In the genomic region with DNA sequence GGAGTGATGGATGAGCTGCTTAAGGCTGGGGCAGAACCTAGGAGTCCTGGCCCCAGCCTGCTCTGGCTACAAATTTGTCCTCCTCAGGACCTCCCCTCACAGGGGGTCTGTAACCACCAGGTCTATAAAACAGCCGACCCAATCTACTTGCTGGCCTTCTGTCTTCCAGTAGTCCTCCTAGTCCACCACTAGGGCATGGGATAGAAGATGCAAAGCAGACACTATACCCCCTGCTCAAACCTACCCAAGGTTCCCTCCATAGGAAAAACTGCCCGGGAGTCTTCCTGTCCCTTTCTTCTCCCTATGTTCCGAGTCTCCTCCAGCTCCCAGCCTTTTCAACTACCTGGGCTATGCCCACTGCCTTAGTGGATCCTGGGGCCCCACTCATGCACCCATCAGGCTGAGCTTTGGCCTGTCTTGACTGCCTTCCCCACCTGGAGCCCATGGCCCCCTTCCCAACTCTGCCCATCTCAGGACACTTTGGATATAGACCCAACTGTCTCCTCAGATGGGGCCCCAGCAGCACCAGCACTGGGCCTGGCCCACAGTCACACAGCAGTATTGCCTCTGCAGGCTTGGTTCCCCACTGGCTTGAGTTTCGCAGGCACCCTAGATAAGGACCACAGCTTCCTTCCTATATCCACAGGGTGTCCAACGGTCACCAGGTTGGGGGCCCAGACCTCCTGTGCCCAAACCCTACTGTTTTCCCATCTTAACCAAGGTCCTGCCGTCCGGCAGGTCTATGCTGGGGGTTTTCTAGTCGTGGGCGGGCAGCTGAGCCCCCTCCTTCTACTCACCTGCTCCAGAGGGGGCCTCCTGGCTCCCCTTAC, we compare ENCODE assay signal across 1 cellular context.
TF ChIP-seq lines count a peak whose summit lies in the region.

No MANE protein-coding gene starts in this region.

TF ChIP-seq in GM23338, 12 proteins besides CTCF, POLR2A, EP300 and RAD21 (continued from another document):
- TF ChIP-seq, protein P1, sequence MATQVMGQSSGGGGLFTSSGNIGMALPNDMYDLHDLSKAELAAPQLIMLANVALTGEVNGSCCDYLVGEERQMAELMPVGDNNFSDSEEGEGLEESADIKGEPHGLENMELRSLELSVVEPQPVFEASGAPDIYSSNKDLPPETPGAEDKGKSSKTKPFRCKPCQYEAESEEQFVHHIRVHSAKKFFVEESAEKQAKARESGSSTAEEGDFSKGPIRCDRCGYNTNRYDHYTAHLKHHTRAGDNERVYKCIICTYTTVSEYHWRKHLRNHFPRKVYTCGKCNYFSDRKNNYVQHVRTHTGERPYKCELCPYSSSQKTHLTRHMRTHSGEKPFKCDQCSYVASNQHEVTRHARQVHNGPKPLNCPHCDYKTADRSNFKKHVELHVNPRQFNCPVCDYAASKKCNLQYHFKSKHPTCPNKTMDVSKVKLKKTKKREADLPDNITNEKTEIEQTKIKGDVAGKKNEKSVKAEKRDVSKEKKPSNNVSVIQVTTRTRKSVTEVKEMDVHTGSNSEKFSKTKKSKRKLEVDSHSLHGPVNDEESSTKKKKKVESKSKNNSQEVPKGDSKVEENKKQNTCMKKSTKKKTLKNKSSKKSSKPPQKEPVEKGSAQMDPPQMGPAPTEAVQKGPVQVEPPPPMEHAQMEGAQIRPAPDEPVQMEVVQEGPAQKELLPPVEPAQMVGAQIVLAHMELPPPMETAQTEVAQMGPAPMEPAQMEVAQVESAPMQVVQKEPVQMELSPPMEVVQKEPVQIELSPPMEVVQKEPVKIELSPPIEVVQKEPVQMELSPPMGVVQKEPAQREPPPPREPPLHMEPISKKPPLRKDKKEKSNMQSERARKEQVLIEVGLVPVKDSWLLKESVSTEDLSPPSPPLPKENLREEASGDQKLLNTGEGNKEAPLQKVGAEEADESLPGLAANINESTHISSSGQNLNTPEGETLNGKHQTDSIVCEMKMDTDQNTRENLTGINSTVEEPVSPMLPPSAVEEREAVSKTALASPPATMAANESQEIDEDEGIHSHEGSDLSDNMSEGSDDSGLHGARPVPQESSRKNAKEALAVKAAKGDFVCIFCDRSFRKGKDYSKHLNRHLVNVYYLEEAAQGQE (IDR thresholded peaks at IDR 0.05; ENCODE audit: unreplicated experiment) = no peak
- no peak for TF ChIP-seq ZNF462 (CRISPR knock-in tag; IDR thresholded peaks at IDR 0.05)
- TF ChIP-seq EZH2phosphoT487 (IDR thresholded peaks at IDR 0.05; ENCODE audit: unreplicated experiment) = no peak
- TF ChIP-seq CREB1 (CRISPR knock-in tag; IDR thresholded peaks at IDR 0.05; ENCODE audit: low read depth) = no peak
